In the genomic region with DNA sequence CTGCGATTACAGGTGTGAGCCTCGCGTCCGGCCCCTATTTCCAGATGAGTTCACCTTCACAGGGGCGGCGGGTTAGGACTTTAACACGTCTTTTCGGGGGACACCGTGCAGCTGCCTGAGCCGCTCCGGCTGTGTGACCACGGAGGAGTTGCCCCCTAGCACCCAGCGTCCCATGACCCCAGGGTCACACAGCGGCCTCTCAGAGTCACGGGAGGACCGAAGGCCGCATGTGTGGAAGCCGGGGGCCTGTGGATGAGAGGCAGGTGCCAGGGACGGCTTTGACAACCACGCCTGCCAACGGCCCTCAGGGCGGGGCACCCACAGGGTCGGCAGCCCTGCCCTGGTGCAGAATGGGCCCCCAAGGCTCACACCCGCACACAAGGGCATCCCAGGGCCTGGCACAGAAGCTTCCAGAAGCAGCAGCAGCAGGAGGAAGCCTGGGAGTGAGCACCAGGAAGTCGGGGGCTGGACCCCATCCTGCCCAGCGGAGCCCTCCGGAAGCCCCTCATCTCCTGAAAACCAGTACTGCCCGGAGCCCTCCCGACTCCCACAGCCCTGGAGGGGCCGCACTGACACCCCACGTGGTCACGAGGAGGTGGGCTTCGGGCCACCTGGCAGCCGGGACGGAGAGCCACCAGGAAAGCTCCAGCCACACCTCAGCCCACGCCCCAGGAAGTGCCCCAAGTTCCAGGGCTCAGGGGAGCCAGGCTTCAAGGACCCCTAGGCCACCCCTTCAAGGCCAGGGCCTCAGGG, we compare ENCODE assay signal across 12 cellular contexts. TPM values are rescaled to one million over a fixed set of nuclear protein-coding genes. Genes with fewer than 3 reads are reported as not detected.
A peak's percentile ranks its signal among the peaks of the same experiment; 100 is the strongest.
DNase-seq lines count a peak whose midpoint lies in the region; ATAC-seq and TF ChIP-seq lines count a peak whose summit lies in the region.
"Had no signal": no experiment of that assay in that cellular context is flagged by ENCODE, and none has a peak within 500 bp of the region (broad histone marks: within the 10 kb centered on the region; RNA-seq: fewer than 3 reads in every experiment).

No MANE protein-coding gene starts in this region.

- no peak for TF ChIP-seq CTCF in stomach (IDR thresholded peaks at IDR 0.05)
- no peak for TF ChIP-seq CTCF in gastroesophageal sphincter (IDR thresholded peaks at IDR 0.05)

- H3K4me1 Mint-ChIP-seq in activated CD4-positive, alpha-beta T cell treated with anti-CD3 and anti-CD28 coated beads, Interleukin-2, amount 10 ng/mL, durations not matched to agents 24 days and 14 days = peaks cover 29% of the 10 kb centered on the region
- peaks cover 11% of the 10 kb centered on the region for H3K4me1 Mint-ChIP-seq in activated T-helper 17 cell treated with anti-CD3 and anti-CD28 coated beads, Interleukin-2, amount 50 U/mL, for 72 hours

- TF ChIP-seq POLR2A in stomach (IDR thresholded peaks at IDR 0.05) (no peak), gastroesophageal sphincter (IDR thresholded peaks at IDR 0.05) (no peak)

- H3K4me3 Mint-ChIP-seq in activated CD4-positive, alpha-beta T cell treated with anti-CD3 and anti-CD28 coated beads, Interleukin-2, amount 10 ng/mL, durations not matched to agents 24 days and 14 days = peak overlapping the region; percentile 87
- H3K4me3 Mint-ChIP-seq in activated T-helper 17 cell treated with anti-CD3 and anti-CD28 coated beads, Interleukin-2, amount 50 U/mL, for 72 hours = peak overlapping the region; percentile 83

- H3K36me3 ChIP-seq in stomach = peaks cover 0 to 14% (median 9%) of the 10 kb centered on the region in 4 donors
- H3K36me3 ChIP-seq in gastroesophageal sphincter = peaks cover 0 to 6% of the 10 kb centered on the region in 2 donors

- peak overlapping the region; percentile 96 for H3K27ac Mint-ChIP-seq in activated CD4-positive, alpha-beta T cell treated with anti-CD3 and anti-CD28 coated beads, Interleukin-2, amount 10 ng/mL, durations not matched to agents 24 days and 14 days
- peak overlapping the region; percentile 91 for H3K27ac Mint-ChIP-seq in activated T-helper 17 cell treated with anti-CD3 and anti-CD28 coated beads, Interleukin-2, amount 50 U/mL, for 72 hours

- TF ChIP-seq EP300 in stomach (IDR thresholded peaks at IDR 0.05) = no peak
- TF ChIP-seq EP300 in gastroesophageal sphincter (IDR thresholded peaks at IDR 0.05) = no peak

- H3K36me3 Mint-ChIP-seq in activated CD4-positive, alpha-beta T cell treated with anti-CD3 and anti-CD28 coated beads, Interleukin-2, amount 10 ng/mL, durations not matched to agents 24 days and 14 days (ENCODE audit: low read depth) = peaks cover 17% of the 10 kb centered on the region
- peaks cover 5% of the 10 kb centered on the region for H3K36me3 Mint-ChIP-seq in activated T-helper 17 cell treated with anti-CD3 and anti-CD28 coated beads, Interleukin-2, amount 50 U/mL, for 72 hours (ENCODE audit: low read depth)

- peak overlapping the region in 4 of 5 donors; percentile 2 to 76 (median 70) for H3K27ac ChIP-seq in stomach
- H3K27ac ChIP-seq in gastroesophageal sphincter = peak overlapping the region in 1 of 4 donors; percentile 73

- ATAC-seq in activated T-helper 17 cell treated with anti-CD3 and anti-CD28 coated beads, Interleukin-2, amount 50 U/mL, for 72 hours (replicated peaks) = no peak
- ATAC-seq in left colon (peak; percentile 7), gastroesophageal sphincter (no peak)
- ATAC-seq: activated CD4-positive, CD25-positive, alpha-beta regulatory T cell treated with anti-CD3 and anti-CD28 coated beads, Interleukin-2, amount 50 U/mL, for 24 hours had no signal

- 64 to 82% (median 66%) methylated on average over 12 to 36 of the region's 36 CpGs for WGBS in stomach, 5 donors
- no CpG with 5 or more reads among the region's 36 CpGs for WGBS in gastroesophageal sphincter (ENCODE audit: low coverage in 1 of 2), 2 donors

- H3K27me3 Mint-ChIP-seq in activated CD4-positive, alpha-beta T cell treated with anti-CD3 and anti-CD28 coated beads, Interleukin-2, amount 10 ng/mL, durations not matched to agents 24 days and 14 days = no peaks in the 10 kb centered on the region
- H3K27me3 Mint-ChIP-seq in activated T-helper 17 cell treated with anti-CD3 and anti-CD28 coated beads, Interleukin-2, amount 50 U/mL, for 72 hours = no peaks in the 10 kb centered on the region

- no peaks in the 10 kb centered on the region for H3K9me3 Mint-ChIP-seq in activated CD4-positive, alpha-beta T cell treated with anti-CD3 and anti-CD28 coated beads, Interleukin-2, amount 10 ng/mL, durations not matched to agents 24 days and 14 days
- H3K9me3 Mint-ChIP-seq in activated T-helper 17 cell treated with anti-CD3 and anti-CD28 coated beads, Interleukin-2, amount 50 U/mL, for 72 hours = no peaks in the 10 kb centered on the region

- intact Hi-C loops in activated CD4-positive, alpha-beta T cell treated with anti-CD3 and anti-CD28 coated beads, Interleukin-2, amount 10 ng/mL, durations not matched to agents 24 days and 14 days (cut with micrococcal nuclease) = loop anchor here (2.0 to 5.0 kb wide), 6 partner anchors 13 to 319 kb away; partner anchors contain the start of genes COX19, GPR146 and SUN1
- intact Hi-C loops in left colon (cut with DNase I, micrococcal nuclease) = no loop called here
- intact Hi-C loops in stomach (cut with DNase I; ENCODE audit: low total_unique reads) = no loop called here

- H3K9me3 ChIP-seq in stomach (no peaks in the 10 kb centered on the region), gastroesophageal sphincter (no peaks in the 10 kb centered on the region)
- H3K9me3 ChIP-seq: neutrophil had no signal

- DNase-seq in activated CD4-positive, alpha-beta T cell treated with anti-CD3 and anti-CD28 coated beads, Interleukin-2, amount 10 ng/mL, durations not matched to agents 24 days and 14 days = peak; percentile 71
- DNase-seq in activated CD4-positive, alpha-beta T cell treated with anti-CD3 and anti-CD28 coated beads for 4 hours = no peak
- peak; percentile 57 to 69 for DNase-seq in left colon
- peak; percentile 24 for DNase-seq in stomach
- DNase-seq in HK-2 (ENCODE audit: unreplicated experiment) = no peak
- no peak for DNase-seq in NCI-H1105 (lab: John Stamatoyannopoulos, UW)
- DNase-seq: hippocampal formation, NCI-H1048 had no signal

- H3K4me1 ChIP-seq in stomach = peaks cover 7 to 53% (median 40%) of the 10 kb centered on the region in 4 donors
- peaks cover 0 to 58% (median 2%) of the 10 kb centered on the region in 3 donors for H3K4me1 ChIP-seq in gastroesophageal sphincter

- H3K4me3 ChIP-seq in stomach (no peak overlapping the region), gastroesophageal sphincter (no peak overlapping the region)

- H3K27me3 ChIP-seq in stomach = no peaks in the 10 kb centered on the region
- H3K27me3 ChIP-seq in gastroesophageal sphincter = no peaks in the 10 kb centered on the region

RNA-seq across cellular contexts. Expression of gene ADAP1, which starts 32.7 kb away (rescaled TPM):
- total RNA-seq in activated CD4-positive, alpha-beta T cell treated with anti-CD3 and anti-CD28 coated beads, Interleukin-2, amount 10 ng/mL, durations not matched to agents 24 days and 14 days = 65.9 and 70.2 TPM in 2 replicates
- total RNA-seq in activated T-helper 17 cell treated with anti-CD3 and anti-CD28 coated beads, Interleukin-2, amount 50 U/mL, for 72 hours = 10 to 100 TPM in 1 of 2 donors, 1 to 10 TPM in 1; 2.3 to 23.7 TPM
- total RNA-seq in left colon (100 to 1,000 TPM; 147 to 166 TPM), stomach (100 to 1,000 TPM in 1 of 5 donors, 10 to 100 TPM in 2, 1 to 10 TPM in 2; 2.2 to 169 (median 18.5) TPM), gastroesophageal sphincter (100 to 1,000 TPM in 1 of 4 donors, 10 to 100 TPM in 3; 44.8 to 106 (median 60.1) TPM)
- polyA plus RNA-seq in stomach = 10 to 100 TPM; 16.0 to 30.5 (median 29.4) TPM

RNA-seq across cellular contexts. Expression of gene GET4, which starts 45.4 kb away (rescaled TPM):
- total RNA-seq in activated CD4-positive, alpha-beta T cell treated with anti-CD3 and anti-CD28 coated beads, Interleukin-2, amount 10 ng/mL, durations not matched to agents 24 days and 14 days = 35.8 and 41.0 TPM in 2 replicates
- total RNA-seq in activated T-helper 17 cell treated with anti-CD3 and anti-CD28 coated beads, Interleukin-2, amount 50 U/mL, for 72 hours = 10 to 100 TPM; 17.1 to 43.0 TPM
- total RNA-seq in left colon (10 to 100 TPM; 45.1 to 46.0 TPM), stomach (100 to 1,000 TPM in 1 of 5 donors, 10 to 100 TPM in 4; 22.4 to 140 (median 40.1) TPM), gastroesophageal sphincter (10 to 100 TPM; 18.4 to 34.8 (median 28.7) TPM)
- 10 to 100 TPM; 34.4 to 53.2 (median 53.0) TPM for polyA plus RNA-seq in stomach

RNA-seq across cellular contexts. Expression of gene COX19, which starts 53.6 kb away (rescaled TPM):
- total RNA-seq in activated CD4-positive, alpha-beta T cell treated with anti-CD3 and anti-CD28 coated beads, Interleukin-2, amount 10 ng/mL, durations not matched to agents 24 days and 14 days = 15.3 and 22.4 TPM in 2 replicates
- 10 to 100 TPM; 13.7 to 20.8 TPM for total RNA-seq in activated T-helper 17 cell treated with anti-CD3 and anti-CD28 coated beads, Interleukin-2, amount 50 U/mL, for 72 hours
- 10 to 100 TPM; 13.5 to 15.2 TPM for total RNA-seq in left colon
- total RNA-seq in stomach = 10 to 100 TPM in 3 of 5 donors, 1 to 10 TPM in 2; 2.3 to 26.6 (median 14.2) TPM
- 1 to 10 TPM; 3.9 to 6.5 (median 5.5) TPM for polyA plus RNA-seq in stomach
- total RNA-seq in gastroesophageal sphincter = 10 to 100 TPM in 3 of 4 donors, 1 to 10 TPM in 1; 6.0 to 16.7 (median 12.0) TPM

Comparison
In these comparisons a context has a peak if more than half of its experiments do, and no peak if none do; other contexts are left out.
1. DNase-seq: peak in activated CD4-positive, alpha-beta T cell treated with anti-CD3 and anti-CD28 coated beads, Interleukin-2, amount 10 ng/mL, durations not matched to agents 24 days and 14 days (single experiment), left colon (2 of 2) and stomach (single experiment); none in activated CD4-positive, alpha-beta T cell treated with anti-CD3 and anti-CD28 coated beads for 4 hours (0 of 2), HK-2 (single experiment) and NCI-H1105 (single experiment).